ENCODE assay signal across 23 cellular contexts in genomic region chr10:131588704-131589220, GRCh38.
"Had no signal": no experiment of that assay in that cellular context is flagged by ENCODE, and none has a peak within 500 bp of the region (broad histone marks: within the 10 kb centered on the region; RNA-seq: fewer than 3 reads in every experiment).

No MANE protein-coding gene starts in this region.

- H3K27me3 ChIP-seq: gastrocnemius medialis, neutrophil, pancreas, right lobe of liver, suprapubic skin, transverse colon, vagina had no signal

- DNase-seq: cortex of kidney; effector CD4-positive, alpha-beta T cell; foreskin fibroblast; gastrocnemius medialis; mammary epithelial cell; mesendoderm; naive thymus-derived CD8-positive, alpha-beta T cell; nephron progenitor cell; pancreas; small intestine; stimulated activated CD4-positive, alpha-beta T cell treated with anti-CD3 and anti-CD28 coated beads, Interleukin-12 subunit alpha, Interleukin-12 subunit beta, amount 100 ng/mL, for 4 hours; stimulated activated CD4-positive, alpha-beta T cell treated with anti-CD3 and anti-CD28 coated beads, Interleukin-1b, Interleukin-23, amount 100 ng/mL, for 48 hours; stimulated activated CD4-positive, alpha-beta T cell treated with anti-CD3 and anti-CD28 coated beads, Interleukin-4, amount 100 ng/mL, for 1 hour; stimulated activated CD8-positive, alpha-beta memory T cell treated with anti-CD3 and anti-CD28 coated beads, Interleukin-4, amount 100 ng/mL, for 48 hours; stimulated activated naive CD4-positive, alpha-beta T cell; stimulated activated naive CD8-positive, alpha-beta T cell treated with anti-CD3 and anti-CD28 coated beads, Interleukin-15, amount 100 ng/mL, for 72 hours; transverse colon had no signal

- H3K4me1 ChIP-seq: gastrocnemius medialis, pancreas, right lobe of liver, suprapubic skin, transverse colon, vagina had no signal

- H3K36me3 ChIP-seq: gastrocnemius medialis, neutrophil, pancreas, right lobe of liver, suprapubic skin, transverse colon, vagina had no signal

- H3K4me3 ChIP-seq: gastrocnemius medialis, pancreas, right lobe of liver, suprapubic skin, transverse colon, vagina had no signal

- H3K9me3 ChIP-seq: gastrocnemius medialis, neutrophil, pancreas, right lobe of liver, transverse colon, vagina had no signal

- ATAC-seq: gastrocnemius medialis; left lobe of liver; naive thymus-derived CD8-positive, alpha-beta T cell; pancreas; right lobe of liver; stimulated activated naive CD8-positive, alpha-beta T cell treated with anti-CD3 and anti-CD28 coated beads, Interleukin-15, amount 100 ng/mL, for 72 hours had no signal

- H3K27ac ChIP-seq: gastrocnemius medialis, neutrophil, pancreas, right lobe of liver, suprapubic skin, transverse colon, vagina had no signal

- FAIRE-seq: keratinocyte, pancreas, small intestine had no signal
